19 cellular contexts compared by ENCODE assay signal in genomic region chr2:8238521-8239230, GRCh38.
DNase-seq lines count a peak whose midpoint lies in the region; ATAC-seq and TF ChIP-seq lines count a peak whose summit lies in the region.
"Had no signal": no experiment of that assay in that cellular context is flagged by ENCODE, and none has a peak within 500 bp of the region (broad histone marks: within the 10 kb centered on the region; RNA-seq: fewer than 3 reads in every experiment).

No MANE protein-coding gene starts in this region.

- H3K4me3 ChIP-seq in right cardiac atrium (ENCODE audit: low read length) (no peak overlapping the region), testis (no peak overlapping the region)
- H3K4me3 ChIP-seq: uterus had no signal

- intact Hi-C loops in right cardiac atrium (cut with DNase I) = no loop called here
- intact Hi-C loops in testis (cut with DNase I; ENCODE audit: low total_unique reads) = no loop called here

- 31% methylated on average over 8 of the region's 8 CpGs for WGBS in right cardiac atrium
- WGBS in testis, 2 donors = 42 to 50% methylated on average over 8 of the region's 8 CpGs

- peaks cover 32% of the 10 kb centered on the region for H3K27me3 Mint-ChIP-seq in activated T-cell treated with anti-CD3 and anti-CD28 coated beads, Interleukin-2, amount 50 U/mL, for 72 hours (ENCODE audit: low read depth)
- peaks cover 5% of the 10 kb centered on the region for H3K27me3 Mint-ChIP-seq in WTC11 (ENCODE audit: low read depth)

- H3K36me3 ChIP-seq in testis (ENCODE audit: low read depth, missing control alignments) = no peaks in the 10 kb centered on the region
- H3K36me3 ChIP-seq: uterus had no signal

- peak overlapping the region; percentile 15 to 30 for H3K4me3 Mint-ChIP-seq in activated T-cell treated with anti-CD3 and anti-CD28 coated beads, Interleukin-2, amount 50 U/mL, for 72 hours
- no peak overlapping the region for H3K4me3 Mint-ChIP-seq in WTC11

- peaks cover 2% of the 10 kb centered on the region in 2 donors for H3K9me3 Mint-ChIP-seq in activated T-cell treated with anti-CD3 and anti-CD28 coated beads, Interleukin-2, amount 50 U/mL, for 72 hours
- H3K9me3 Mint-ChIP-seq in WTC11 = peaks cover 8% of the 10 kb centered on the region

- no peak for DNase-seq in activated T-cell treated with anti-CD3 and anti-CD28 coated beads, Interleukin-2, amount 50 U/mL, for 72 hours
- DNase-seq in activated T-cell treated with anti-CD3 and anti-CD28 coated beads, Interleukin-2, amount 50 U/mL, for 1 hour = no peak
- DNase-seq in WTC11 (ENCODE audit: low spot score) = no peak
- peak; percentile 55 to 81 (median 68) for DNase-seq in right cardiac atrium
- peak; percentile 19 for DNase-seq in testis
- no peak for DNase-seq in NCI-H2081 treated with DMSO at 0.1 percent for 48 hours (lab: John Stamatoyannopoulos, UW)
- DNase-seq: activated gamma-delta T cell treated with Interleukin-2 at 50 U/mL for 16 hours; dermis blood vessel endothelial cell; GDM1; glutamatergic neuron; islet precursor cell; NCI-H187 treated with DMSO at 0.1 percent for 48 hours; NCI-H510A treated with DMSO at 0.1 percent for 48 hours; stimulated activated naive CD8-positive, alpha-beta T cell treated with anti-CD3 and anti-CD28 coated beads, Interleukin-15, Interleukin-2, amounts not matched to agents 100 U/mL and 50 U/mL, for 24 hours; uterus had no signal

- no peak for TF ChIP-seq POLR2A in testis (IDR thresholded peaks at IDR 0.05)

- H3K27me3 ChIP-seq in right cardiac atrium (ENCODE audit: control insufficient read depth, insufficient read depth) (no peaks in the 10 kb centered on the region), testis (no peaks in the 10 kb centered on the region)
- H3K27me3 ChIP-seq: uterus had no signal

- H3K36me3 Mint-ChIP-seq in activated T-cell treated with anti-CD3 and anti-CD28 coated beads, Interleukin-2, amount 50 U/mL, for 72 hours (ENCODE audit: insufficient read depth in 2 of 2) = peaks cover 4 to 7% of the 10 kb centered on the region in 2 donors
- H3K36me3 Mint-ChIP-seq in WTC11 = peaks cover 6% of the 10 kb centered on the region

- H3K9me3 ChIP-seq in right cardiac atrium (ENCODE audit: control insufficient read depth, low read length) = no peaks in the 10 kb centered on the region
- H3K9me3 ChIP-seq in testis = no peaks in the 10 kb centered on the region
- H3K9me3 ChIP-seq: uterus had no signal

- POLR2A ChIA-PET in WTC11 (lab: Charles Lee) = no interaction called here

- H3K27ac ChIP-seq in right cardiac atrium (ENCODE audit: low read length) (no peak overlapping the region), testis (no peak overlapping the region)
- H3K27ac ChIP-seq: parathyroid adenoma, uterus had no signal

- H3K27ac Mint-ChIP-seq in activated T-cell treated with anti-CD3 and anti-CD28 coated beads, Interleukin-2, amount 50 U/mL, for 72 hours = no peak overlapping the region
- peak overlapping the region; percentile 33 for H3K27ac Mint-ChIP-seq in WTC11

- peaks cover 4% of the 10 kb centered on the region for H3K4me1 ChIP-seq in right cardiac atrium (ENCODE audit: control insufficient read depth, insufficient read depth, low read length)
- H3K4me1 ChIP-seq in testis = peaks cover 27% of the 10 kb centered on the region
- H3K4me1 ChIP-seq: uterus had no signal

- TF ChIP-seq CTCF in WTC11 (IDR thresholded peaks at IDR 0.05) = no peak
- no peak for TF ChIP-seq CTCF in testis (IDR thresholded peaks at IDR 0.05)

- CTCF ChIA-PET in WTC11 (lab: Charles Lee) = no interaction called here

- no peak for ATAC-seq in activated T-cell treated with anti-CD3 and anti-CD28 coated beads, Interleukin-2, amount 50 U/mL, for 72 hours (replicated peaks in 1 of 2)
- no peak for ATAC-seq in WTC11
- ATAC-seq in right cardiac atrium = peak; percentile 68 to 74
- no peak for ATAC-seq in GM18870 (IDR thresholded peaks at IDR 0.05; ENCODE audit: unreplicated experiment)
- no peak for ATAC-seq in activated CD4-positive, CD25-positive, alpha-beta regulatory T cell treated with anti-CD3 and anti-CD28 coated beads, Interleukin-2, amount 50 U/mL, for 24 hours
- ATAC-seq: esophagus mucosa had no signal

- H3K4me1 Mint-ChIP-seq in activated T-cell treated with anti-CD3 and anti-CD28 coated beads, Interleukin-2, amount 50 U/mL, for 72 hours (ENCODE audit: low read depth) = peaks cover 39% of the 10 kb centered on the region
- H3K4me1 Mint-ChIP-seq in WTC11 = peaks cover 56% of the 10 kb centered on the region

TF ChIP-seq in WTC11, 78 proteins besides CTCF, POLR2A, EP300 and RAD21 (continues in another document):
- TF ChIP-seq NR3C1 (CRISPR knock-in tag; conservative IDR thresholded peaks at IDR 0.05; ENCODE audit: low read depth) = no peak
- no peak for TF ChIP-seq NR2C2 (CRISPR knock-in tag; IDR thresholded peaks at IDR 0.05)
- no peak for TF ChIP-seq JAZF1 (CRISPR knock-in tag; IDR thresholded peaks at IDR 0.05)
- TF ChIP-seq, protein P1, sequence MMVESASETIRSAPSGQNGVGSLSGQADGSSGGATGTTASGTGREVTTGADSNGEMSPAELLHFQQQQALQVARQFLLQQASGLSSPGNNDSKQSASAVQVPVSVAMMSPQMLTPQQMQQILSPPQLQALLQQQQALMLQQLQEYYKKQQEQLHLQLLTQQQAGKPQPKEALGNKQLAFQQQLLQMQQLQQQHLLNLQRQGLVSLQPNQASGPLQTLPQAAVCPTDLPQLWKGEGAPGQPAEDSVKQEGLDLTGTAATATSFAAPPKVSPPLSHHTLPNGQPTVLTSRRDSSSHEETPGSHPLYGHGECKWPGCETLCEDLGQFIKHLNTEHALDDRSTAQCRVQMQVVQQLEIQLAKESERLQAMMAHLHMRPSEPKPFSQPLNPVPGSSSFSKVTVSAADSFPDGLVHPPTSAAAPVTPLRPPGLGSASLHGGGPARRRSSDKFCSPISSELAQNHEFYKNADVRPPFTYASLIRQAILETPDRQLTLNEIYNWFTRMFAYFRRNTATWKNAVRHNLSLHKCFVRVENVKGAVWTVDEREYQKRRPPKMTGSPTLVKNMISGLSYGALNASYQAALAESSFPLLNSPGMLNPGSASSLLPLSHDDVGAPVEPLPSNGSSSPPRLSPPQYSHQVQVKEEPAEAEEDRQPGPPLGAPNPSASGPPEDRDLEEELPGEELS (CRISPR knock-in tag; IDR thresholded peaks at IDR 0.05) = no peak
- TF ChIP-seq FOXP1 (CRISPR knock-in tag; IDR thresholded peaks at IDR 0.05; ENCODE audit: borderline replicate concordance) = no peak
- TF ChIP-seq, protein P2, sequence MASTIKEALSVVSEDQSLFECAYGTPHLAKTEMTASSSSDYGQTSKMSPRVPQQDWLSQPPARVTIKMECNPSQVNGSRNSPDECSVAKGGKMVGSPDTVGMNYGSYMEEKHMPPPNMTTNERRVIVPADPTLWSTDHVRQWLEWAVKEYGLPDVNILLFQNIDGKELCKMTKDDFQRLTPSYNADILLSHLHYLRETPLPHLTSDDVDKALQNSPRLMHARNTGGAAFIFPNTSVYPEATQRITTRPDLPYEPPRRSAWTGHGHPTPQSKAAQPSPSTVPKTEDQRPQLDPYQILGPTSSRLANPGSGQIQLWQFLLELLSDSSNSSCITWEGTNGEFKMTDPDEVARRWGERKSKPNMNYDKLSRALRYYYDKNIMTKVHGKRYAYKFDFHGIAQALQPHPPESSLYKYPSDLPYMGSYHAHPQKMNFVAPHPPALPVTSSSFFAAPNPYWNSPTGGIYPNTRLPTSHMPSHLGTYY (CRISPR knock-in tag; IDR thresholded peaks at IDR 0.05) = no peak
- no peak for TF ChIP-seq AR (CRISPR knock-in tag; IDR thresholded peaks at IDR 0.05)
- TF ChIP-seq, protein P3, sequence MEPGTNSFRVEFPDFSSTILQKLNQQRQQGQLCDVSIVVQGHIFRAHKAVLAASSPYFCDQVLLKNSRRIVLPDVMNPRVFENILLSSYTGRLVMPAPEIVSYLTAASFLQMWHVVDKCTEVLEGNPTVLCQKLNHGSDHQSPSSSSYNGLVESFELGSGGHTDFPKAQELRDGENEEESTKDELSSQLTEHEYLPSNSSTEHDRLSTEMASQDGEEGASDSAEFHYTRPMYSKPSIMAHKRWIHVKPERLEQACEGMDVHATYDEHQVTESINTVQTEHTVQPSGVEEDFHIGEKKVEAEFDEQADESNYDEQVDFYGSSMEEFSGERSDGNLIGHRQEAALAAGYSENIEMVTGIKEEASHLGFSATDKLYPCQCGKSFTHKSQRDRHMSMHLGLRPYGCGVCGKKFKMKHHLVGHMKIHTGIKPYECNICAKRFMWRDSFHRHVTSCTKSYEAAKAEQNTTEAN (CRISPR knock-in tag; IDR thresholded peaks at IDR 0.05) = no peak

Comparison
In these comparisons a context has a peak if more than half of its experiments do, and no peak if none do; other contexts are left out.
1. ATAC-seq: peak in right cardiac atrium (2 of 2); none in activated T-cell treated with anti-CD3 and anti-CD28 coated beads, Interleukin-2, amount 50 U/mL, for 72 hours (0 of 2), WTC11 (single experiment), GM18870 (single experiment) and activated CD4-positive, CD25-positive, alpha-beta regulatory T cell treated with anti-CD3 and anti-CD28 coated beads, Interleukin-2, amount 50 U/mL, for 24 hours (0 of 2).
2. DNase-seq: peak in right cardiac atrium (3 of 3) and testis (single experiment); none in activated T-cell treated with anti-CD3 and anti-CD28 coated beads, Interleukin-2, amount 50 U/mL, for 72 hours (0 of 2), activated T-cell treated with anti-CD3 and anti-CD28 coated beads, Interleukin-2, amount 50 U/mL, for 1 hour (single experiment), WTC11 (single experiment) and NCI-H2081 treated with DMSO at 0.1 percent for 48 hours (single experiment).